1 cellular context compared by ENCODE assay signal in the genomic region with DNA sequence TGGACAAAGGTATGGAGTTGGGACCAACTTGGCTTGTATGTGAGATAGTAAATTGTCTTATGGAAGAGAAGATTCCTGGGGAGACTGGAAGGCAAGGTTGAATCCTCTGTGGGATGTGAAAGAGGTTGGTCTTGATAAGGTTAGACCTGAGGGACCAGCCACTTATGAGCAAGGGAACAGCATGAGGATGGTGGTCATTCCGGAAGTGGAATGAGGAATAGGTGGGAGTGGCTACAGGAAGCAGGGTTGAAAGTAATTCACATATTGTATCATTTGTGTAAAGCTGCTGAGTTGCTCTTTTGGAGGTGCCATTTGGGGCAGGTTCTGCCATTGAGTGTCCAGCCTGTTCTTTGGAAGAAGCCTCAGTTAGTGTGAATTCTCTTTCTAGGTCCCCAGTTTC.
TF ChIP-seq lines count a peak whose summit lies in the region.

No MANE protein-coding gene starts in this region.

TF ChIP-seq in H1, 55 proteins besides CTCF, POLR2A, EP300 and RAD21 (continued from another document):
- TF ChIP-seq, protein P1, sequence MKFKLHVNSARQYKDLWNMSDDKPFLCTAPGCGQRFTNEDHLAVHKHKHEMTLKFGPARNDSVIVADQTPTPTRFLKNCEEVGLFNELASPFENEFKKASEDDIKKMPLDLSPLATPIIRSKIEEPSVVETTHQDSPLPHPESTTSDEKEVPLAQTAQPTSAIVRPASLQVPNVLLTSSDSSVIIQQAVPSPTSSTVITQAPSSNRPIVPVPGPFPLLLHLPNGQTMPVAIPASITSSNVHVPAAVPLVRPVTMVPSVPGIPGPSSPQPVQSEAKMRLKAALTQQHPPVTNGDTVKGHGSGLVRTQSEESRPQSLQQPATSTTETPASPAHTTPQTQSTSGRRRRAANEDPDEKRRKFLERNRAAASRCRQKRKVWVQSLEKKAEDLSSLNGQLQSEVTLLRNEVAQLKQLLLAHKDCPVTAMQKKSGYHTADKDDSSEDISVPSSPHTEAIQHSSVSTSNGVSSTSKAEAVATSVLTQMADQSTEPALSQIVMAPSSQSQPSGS (IDR thresholded peaks at IDR 0.05; ENCODE audit: low read length) = no peak
- no peak for TF ChIP-seq SIRT6 (IDR thresholded peaks at IDR 0.05; ENCODE audit: low read length)
- TF ChIP-seq, protein P2, sequence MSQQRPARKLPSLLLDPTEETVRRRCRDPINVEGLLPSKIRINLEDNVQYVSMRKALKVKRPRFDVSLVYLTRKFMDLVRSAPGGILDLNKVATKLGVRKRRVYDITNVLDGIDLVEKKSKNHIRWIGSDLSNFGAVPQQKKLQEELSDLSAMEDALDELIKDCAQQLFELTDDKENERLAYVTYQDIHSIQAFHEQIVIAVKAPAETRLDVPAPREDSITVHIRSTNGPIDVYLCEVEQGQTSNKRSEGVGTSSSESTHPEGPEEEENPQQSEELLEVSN (IDR thresholded peaks at IDR 0.05) = no peak
- no peak for TF ChIP-seq CEBPB (IDR thresholded peaks at IDR 0.05; ENCODE audit: low read depth, low read length)
TF ChIP-seq in H1: peak in this region for 0.
